22 cellular contexts compared by ENCODE assay signal in genomic region chr14:100703574-100704220, GRCh38. TPM values are rescaled to one million over a fixed set of nuclear protein-coding genes. Genes with fewer than 3 reads are reported as not detected.
"Had no signal": no experiment of that assay in that cellular context is flagged by ENCODE, and none has a peak within 500 bp of the region (broad histone marks: within the 10 kb centered on the region; RNA-seq: fewer than 3 reads in every experiment).

No MANE protein-coding gene starts in this region.

- ATAC-seq: activated CD8-positive, alpha-beta T cell treated with anti-CD3 and anti-CD28 coated beads for 36 hours; activated T-helper 17 cell treated with anti-CD3 and anti-CD28 coated beads, Interleukin-2, amount 50 U/mL, for 72 hours; body of pancreas; naive thymus-derived CD8-positive, alpha-beta T cell; right lobe of liver; stimulated activated naive CD8-positive, alpha-beta T cell treated with anti-CD3 and anti-CD28 coated beads, Interleukin-15, amount 100 ng/mL, for 72 hours had no signal

- DNase-seq: activated CD4-positive, alpha-beta T cell treated with anti-CD3 and anti-CD28 coated beads, Interleukin-2, amount 10 ng/mL, durations not matched to agents 24 days and 14 days; activated CD4-positive, CD25-positive, alpha-beta regulatory T cell; activated CD8-positive, alpha-beta T cell treated with anti-CD3 and anti-CD28 coated beads for 36 hours; activated naive CD4-positive, alpha-beta T cell treated with Interleukin-2 at 50 U/mL for 16 hours; activated T-cell treated with anti-CD3 and anti-CD28 coated beads, Interleukin-2, amount 50 U/mL, for 1 hour; body of pancreas; central memory CD4-positive, alpha-beta T cell; colonic mucosa; erythroblast; mesendoderm; naive thymus-derived CD8-positive, alpha-beta T cell; ovary; right lobe of liver; stimulated activated CD4-positive, alpha-beta T cell treated with anti-CD3 and anti-CD28 coated beads, Interleukin-4, amount 100 ng/mL, for 1 hour; stimulated activated naive CD8-positive, alpha-beta T cell treated with anti-CD3 and anti-CD28 coated beads, Interleukin-15, amount 100 ng/mL, for 72 hours; transverse colon had no signal

RNA-seq across cellular contexts. Expression of gene DLK1, which starts 23.0 kb away (rescaled TPM):
- total RNA-seq: activated CD4-positive, alpha-beta T cell treated with anti-CD3 and anti-CD28 coated beads, Interleukin-2, amount 10 ng/mL, durations not matched to agents 24 days and 14 days; activated CD8-positive, alpha-beta T cell treated with anti-CD3 and anti-CD28 coated beads for 36 hours; activated T-helper 17 cell treated with anti-CD3 and anti-CD28 coated beads, Interleukin-2, amount 50 U/mL, for 72 hours; frontal cortex; kidney epithelial cell; lower leg skin; naive thymus-derived CD8-positive, alpha-beta T cell; pulmonary artery endothelial cell; suprapubic skin; transverse colon had no signal
